Comparison of ENCODE assay signal across 8 cellular contexts in the genomic region with DNA sequence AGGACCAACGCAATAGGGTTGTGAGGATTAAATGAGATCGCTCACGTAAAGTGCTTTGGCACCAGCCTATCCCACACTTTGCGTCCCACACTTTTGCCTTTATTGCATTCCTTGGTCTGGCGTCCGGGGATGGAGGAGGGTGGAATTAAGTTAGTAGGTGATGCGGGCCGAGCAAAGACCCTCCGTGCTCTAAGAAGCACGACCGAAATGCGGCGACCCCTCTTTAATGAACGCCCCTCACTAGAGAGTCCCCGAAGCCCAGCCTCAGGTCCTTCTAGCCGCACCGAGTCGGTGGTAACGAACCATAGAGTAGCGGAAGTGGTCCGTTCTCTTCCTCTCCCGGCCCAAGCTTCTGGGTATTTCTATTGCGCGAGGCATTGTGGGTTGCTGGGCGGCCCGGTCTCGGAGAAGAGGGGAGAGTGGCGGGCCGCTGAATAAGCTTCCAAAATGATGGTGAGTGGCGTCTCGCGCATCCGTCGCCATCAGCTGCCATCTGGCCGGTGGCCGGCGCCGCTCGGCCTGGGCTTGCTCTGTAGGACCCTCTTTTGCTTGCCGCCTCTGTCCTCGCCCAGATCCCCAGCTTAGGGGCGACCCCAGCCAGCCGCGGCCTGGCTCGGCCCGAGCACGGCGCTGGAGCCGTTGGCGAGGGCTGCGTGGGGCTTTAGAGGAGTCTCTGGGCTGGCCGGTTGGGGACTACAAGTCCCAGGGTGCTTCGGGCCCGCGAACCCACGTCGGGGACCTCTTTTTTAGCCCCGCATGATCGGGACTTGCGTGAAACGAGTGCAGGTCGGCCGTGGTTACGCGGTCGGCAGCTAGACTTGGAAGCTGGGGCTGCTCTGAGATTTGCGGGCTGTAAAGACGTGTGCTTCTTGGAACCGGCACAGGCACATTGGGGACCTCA. TPM values are rescaled to one million over a fixed set of nuclear protein-coding genes. Genes with fewer than 3 reads are reported as not detected.
DNase-seq lines count a peak whose midpoint lies in the region; TF ChIP-seq lines count a peak whose summit lies in the region.

A gene (plus strand): TSS at position 377 of the 901 bp plus-strand sequence. CDS start 71 bp downstream, at position 448.

- no peak within 1 kb of the TSS for H2BK15ac ChIP-seq in H9 (ENCODE audit: low read depth, low read length)

- no peaks in the 10 kb centered on the region for H3K9me3 ChIP-seq in H9 (ENCODE audit: control insufficient read depth, low read depth, low read length)
- H3K9me3 ChIP-seq in MG63 = no peaks in the 10 kb centered on the region

- no peak within 1 kb of the TSS for H3K56ac ChIP-seq in H9 (ENCODE audit: insufficient read length, low read depth, low read length)

- H2BK12ac ChIP-seq in H9 (ENCODE audit: insufficient read length, low read depth, low read length) = no peak within 1 kb of the TSS

- no peaks in the 10 kb centered on the region; the same call in 1 of the 2 replicates for H3K27me3 Mint-ChIP-seq in H9 (ENCODE audit: low read depth)
- H3K27me3 Mint-ChIP-seq in nephron progenitor cell (ENCODE audit: low read depth, poor library complexity) = peaks cover 4% of the 10 kb centered on the region
- no peaks in the 10 kb centered on the region for H3K27me3 Mint-ChIP-seq in stimulated activated naive CD8-positive, alpha-beta T cell treated with anti-CD3 and anti-CD28 coated beads, Interleukin-15, Interleukin-2, amounts not matched to agents 100 ng/mL and 50 ng/mL, for 24 hours

- no peaks in the 10 kb centered on the region for H4K20me1 ChIP-seq in H9 (ENCODE audit: control insufficient read depth, insufficient read depth, insufficient read length)

- no CpG with 5 or more reads among the region's 69 CpGs for WGBS in H9 (ENCODE audit: extremely low coverage, insufficient read length, low lambda C conversion rate)

- no peak within 1 kb of the TSS for H2BK20ac ChIP-seq in H9 (ENCODE audit: low read depth, low read length, poor library complexity, severe bottlenecking)

- H3K4me2 ChIP-seq in H9 (ENCODE audit: insufficient read depth, insufficient read length, low read length) = peak within 1 kb of the TSS; percentile 96

- H3K27ac Mint-ChIP-seq in H9 = peak within 1 kb of the TSS; percentile 91 to 96 (median 95)
- H3K27ac Mint-ChIP-seq in nephron progenitor cell = peak within 1 kb of the TSS; percentile 100
- peak within 1 kb of the TSS; percentile 96 for H3K27ac Mint-ChIP-seq in stimulated activated naive CD8-positive, alpha-beta T cell treated with anti-CD3 and anti-CD28 coated beads, Interleukin-15, Interleukin-2, amounts not matched to agents 100 ng/mL and 50 ng/mL, for 24 hours

- no peak within 1 kb of the TSS for H4K5ac ChIP-seq in H9 (ENCODE audit: insufficient read length, low read depth, low read length)

- peak within 1 kb of the TSS; percentile 83 for H3K14ac ChIP-seq in H9 (ENCODE audit: insufficient read depth, low read length)

- H3K4me1 ChIP-seq in H9 (ENCODE audit: insufficient read depth, low read length) = peaks cover 8% of the 10 kb centered on the region; the same call in 1 of the 2 replicates

- H3K4me3 ChIP-seq in MG63 (peak within 1 kb of the TSS; percentile 97), fibroblast of the aortic adventitia (ENCODE audit: low read depth, low read length) (peak within 1 kb of the TSS; percentile 93)

- no peak within 1 kb of the TSS for H2BK120ac ChIP-seq in H9 (ENCODE audit: low read depth, low read length, poor library complexity, severe bottlenecking)

- H2BK5ac ChIP-seq in H9 (ENCODE audit: insufficient read length, low read length) = no peak within 1 kb of the TSS

- H3K27me3 ChIP-seq in H9 (ENCODE audit: insufficient read depth, low read length) = no peaks in the 10 kb centered on the region
- no peaks in the 10 kb centered on the region for H3K27me3 ChIP-seq in MG63

- H3K4me1 Mint-ChIP-seq in H9 (peaks cover 34 to 35% of the 10 kb centered on the region in 2 experiments), nephron progenitor cell (peaks cover 39% of the 10 kb centered on the region)
- H3K4me1 Mint-ChIP-seq in stimulated activated naive CD8-positive, alpha-beta T cell treated with anti-CD3 and anti-CD28 coated beads, Interleukin-15, Interleukin-2, amounts not matched to agents 100 ng/mL and 50 ng/mL, for 24 hours (ENCODE audit: low read depth) = peaks cover 42% of the 10 kb centered on the region

- H2AK5ac ChIP-seq in H9 (ENCODE audit: insufficient read length, low read length) = no peak within 1 kb of the TSS

- no peak within 1 kb of the TSS for H4K91ac ChIP-seq in H9 (ENCODE audit: insufficient read length, low read depth, low read length)

- no peak within 1 kb of the TSS for H3K27ac ChIP-seq in H9 (ENCODE audit: insufficient read length, low read depth, low read length)

- H3K23me2 ChIP-seq in H9 (ENCODE audit: insufficient read length, low read depth, low read length, poor library complexity, severe bottlenecking) = peaks cover 14% of the 10 kb centered on the region

- no peak within 1 kb of the TSS for H4K8ac ChIP-seq in H9 (replicated peaks; ENCODE audit: insufficient read length, low read depth, low read length)

- H3K79me2 ChIP-seq in H9 (ENCODE audit: insufficient read depth, low read length) = peaks cover 38% of the 10 kb centered on the region

- H3K79me1 ChIP-seq in H9 (ENCODE audit: insufficient read depth, low read depth, low read length, poor library complexity, severe bottlenecking) = no peaks in the 10 kb centered on the region

- H3K9ac ChIP-seq in H9 (ENCODE audit: extremely low read depth, insufficient read length, low read length) = peak within 1 kb of the TSS; percentile 94

- H3K4me3 Mint-ChIP-seq in H9 (peak within 1 kb of the TSS; percentile 97 to 99), nephron progenitor cell (peak within 1 kb of the TSS; percentile 99)
- peak within 1 kb of the TSS; percentile 93 for H3K4me3 Mint-ChIP-seq in stimulated activated naive CD8-positive, alpha-beta T cell treated with anti-CD3 and anti-CD28 coated beads, Interleukin-15, Interleukin-2, amounts not matched to agents 100 ng/mL and 50 ng/mL, for 24 hours

- peaks cover 30% of the 10 kb centered on the region for H3K36me3 ChIP-seq in MG63

- no peak within 1 kb of the TSS for H3K23ac ChIP-seq in H9 (ENCODE audit: insufficient read length, low read depth, low read length)

- no peak within 1 kb of the TSS; the same call in 1 of the 2 replicates for H3K4ac ChIP-seq in H9 (ENCODE audit: low read depth, low read length)

- peak; percentile 94 for DNase-seq in ELR (ENCODE audit: low read depth)
- peak; percentile 89 for DNase-seq in H9
- peak; percentile 87 for DNase-seq in MG63
- DNase-seq in SHP77 (lab: John Stamatoyannopoulos, UW) = peak; percentile 89
- DNase-seq in activated effector memory CD4-positive, alpha-beta T cell treated with Interleukin-2 at 50 U/mL for 16 hours = peak; percentile 80
- peak; percentile 90 for DNase-seq in fibroblast of the aortic adventitia (ENCODE audit: low read depth)
- DNase-seq in nephron progenitor cell = peak; percentile 78

- TF ChIP-seq CTCF in H9 (conservative IDR thresholded peaks at IDR 0.05) (no peak), fibroblast of the aortic adventitia (IDR thresholded peaks at IDR 0.05; ENCODE audit: insufficient read depth, low read length) (no peak), nephron progenitor cell (IDR thresholded peaks at IDR 0.05) (no peak)

- H3K36me3 Mint-ChIP-seq in H9 (ENCODE audit: insufficient read depth in 1 of 3, low read depth in 3 of 3) = peaks cover 6 to 24% (median 12%) of the 10 kb centered on the region in 3 experiments
- peaks cover 2% of the 10 kb centered on the region for H3K36me3 Mint-ChIP-seq in nephron progenitor cell (ENCODE audit: low read depth)
- H3K36me3 Mint-ChIP-seq in stimulated activated naive CD8-positive, alpha-beta T cell treated with anti-CD3 and anti-CD28 coated beads, Interleukin-15, Interleukin-2, amounts not matched to agents 100 ng/mL and 50 ng/mL, for 24 hours (ENCODE audit: low read depth) = peaks cover 40% of the 10 kb centered on the region

- H2AFZ ChIP-seq in H9 (ENCODE audit: low read length) = peak within 1 kb of the TSS; percentile 11

- peak within 1 kb of the TSS; percentile 86 for H3K18ac ChIP-seq in H9 (ENCODE audit: insufficient read length, low read depth, low read length)

- no peak within 1 kb of the TSS for H3T11ph ChIP-seq in H9 (ENCODE audit: low read length)

- H3K9me3 Mint-ChIP-seq in H9 = no peaks in the 10 kb centered on the region
- no peaks in the 10 kb centered on the region for H3K9me3 Mint-ChIP-seq in nephron progenitor cell
- no peaks in the 10 kb centered on the region for H3K9me3 Mint-ChIP-seq in stimulated activated naive CD8-positive, alpha-beta T cell treated with anti-CD3 and anti-CD28 coated beads, Interleukin-15, Interleukin-2, amounts not matched to agents 100 ng/mL and 50 ng/mL, for 24 hours

RNA-seq across cellular contexts. Expression of the gene that starts here (rescaled TPM):
- 500 and 529 TPM in 2 replicates for total RNA-seq in H9 (2021)
- total RNA-seq in MG63 (2014; rRNA removed; shearing (Covaris generic); ENCODE audit: low replicate concordance) = 891 and 917 TPM in 2 replicates
- total RNA-seq in fibroblast of the aortic adventitia (ENCODE audit: low replicate concordance) = 195 and 196 TPM in 2 replicates
